In the genomic region with DNA sequence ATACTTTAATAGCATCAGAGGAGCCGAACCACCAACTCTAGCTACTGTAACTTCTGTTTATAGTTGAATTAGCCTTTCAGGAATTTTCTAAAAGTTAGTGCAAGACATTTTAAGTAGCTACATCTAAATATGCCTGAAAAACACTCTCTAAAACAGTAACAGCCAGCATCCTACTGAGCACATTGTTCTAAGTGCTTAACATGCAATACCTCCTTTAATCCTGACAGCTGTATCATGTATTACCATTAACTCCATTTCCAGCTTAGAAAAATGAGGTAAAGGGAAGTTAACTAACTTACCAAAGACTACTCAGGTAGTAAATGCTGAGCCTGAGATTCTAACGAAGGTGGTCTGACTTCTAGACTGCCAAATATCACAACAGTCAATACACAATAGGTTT, we compare ENCODE assay signal across 19 cellular contexts.
DNase-seq lines count a peak whose midpoint lies in the region; ATAC-seq and TF ChIP-seq lines count a peak whose summit lies in the region.
"Had no signal": no experiment of that assay in that cellular context is flagged by ENCODE, and none has a peak within 500 bp of the region (broad histone marks: within the 10 kb centered on the region; RNA-seq: fewer than 3 reads in every experiment).

No MANE protein-coding gene starts in this region.

- no peak for TF ChIP-seq CTCF in transverse colon (IDR thresholded peaks at IDR 0.05)

- H3K79me2 ChIP-seq in mesendoderm (ENCODE audit: control insufficient read depth, insufficient read depth, low read length) = no peaks in the 10 kb centered on the region

- no peak overlapping the region for H4K8ac ChIP-seq in mesendoderm (ENCODE audit: low read depth, low read length)

- no peak overlapping the region for H2BK120ac ChIP-seq in mesendoderm (ENCODE audit: low read depth, low read length)

- H3K56ac ChIP-seq in mesendoderm (ENCODE audit: low read length) = no peak overlapping the region

- no peak for TF ChIP-seq EP300 in transverse colon (IDR thresholded peaks at IDR 0.05; ENCODE audit: low read depth)

- peaks cover 41% of the 10 kb centered on the region for H3K36me3 ChIP-seq in HUES64 (ENCODE audit: insufficient read depth, low read length)
- no peaks in the 10 kb centered on the region for H3K36me3 ChIP-seq in mesendoderm (ENCODE audit: control insufficient read depth, insufficient read depth, low read length)
- H3K36me3 ChIP-seq in transverse colon = peaks cover 0 to 10% (median 1%) of the 10 kb centered on the region in 4 donors
- peaks cover 1% of the 10 kb centered on the region; the same call in 1 of the 2 replicates for H3K36me3 ChIP-seq in H7 (replicated peaks; ENCODE audit: control insufficient read depth, insufficient read depth, low read length)
- H3K36me3 ChIP-seq: neutrophil had no signal

- intact Hi-C loops in transverse colon (cut with DNase I; ENCODE audit: low total_unique reads) = no loop called here

- no peak for ATAC-seq in HG03039 (IDR thresholded peaks at IDR 0.05; ENCODE audit: unreplicated experiment)

- H3K9me3 ChIP-seq in HUES64 (ENCODE audit: insufficient read depth, low read depth, low read length) (no peaks in the 10 kb centered on the region), transverse colon (no peaks in the 10 kb centered on the region)
- H3K9me3 ChIP-seq: neutrophil, right atrium auricular region had no signal

- in situ Hi-C loops in transverse colon (cut with MboI; ENCODE audit: low pct_ligation_motif_present in 1 of 4, low pct_unique_long_range_greater_than_20kb in 1 of 4, low sequenced_read_pairs in 3 of 4) = no loop called here

- DNase-seq in mesendoderm (peak; percentile 53), transverse colon (no peak), DMS153 treated with DMSO at 0.1 percent for 48 hours (lab: John Stamatoyannopoulos, UW; ENCODE audit: unreplicated experiment) (no peak), OCI-M1 (lab: John Stamatoyannopoulos, UW) (no peak), H7 (no peak)
- DNase-seq: activated CD4-positive, alpha-beta T cell treated with anti-CD3 and anti-CD28 coated beads for 48 hours; activated CD8-positive, alpha-beta memory T cell treated with anti-CD3 and anti-CD28 coated beads, Interleukin-2, amount 50 U/mL, for 48 hours; activated gamma-delta T cell; amniotic stem cell; GOT3; kidney glomerular epithelial cell; midbrain; NCI-H1436 treated with DMSO at 0.1 percent for 48 hours; NCI-H774 had no signal

- H3K27me3 ChIP-seq in HUES64 (ENCODE audit: insufficient read depth, low read length) (no peaks in the 10 kb centered on the region), mesendoderm (ENCODE audit: insufficient read depth, low read length, poor library complexity) (no peaks in the 10 kb centered on the region), transverse colon (no peaks in the 10 kb centered on the region), H7 (ENCODE audit: control insufficient read depth, insufficient read depth, low read length) (no peaks in the 10 kb centered on the region)
- H3K27me3 ChIP-seq: neutrophil, right atrium auricular region had no signal

- H2AK5ac ChIP-seq in mesendoderm (ENCODE audit: low read length) = no peak overlapping the region

- no peak overlapping the region for H3K9ac ChIP-seq in HUES64 (ENCODE audit: low read depth, low read length)
- H3K9ac ChIP-seq in mesendoderm (ENCODE audit: low read length) = no peak overlapping the region

- H3K23ac ChIP-seq in mesendoderm (ENCODE audit: low read length) = no peak overlapping the region

- H3K27ac ChIP-seq in HUES64 (ENCODE audit: low read depth, low read length) = peak overlapping the region; percentile 29; the same call in 1 of the 2 replicates
- H3K27ac ChIP-seq in cingulate gyrus (ENCODE audit: low read depth, low read length) = peak overlapping the region; percentile 10
- no peak overlapping the region for H3K27ac ChIP-seq in mesendoderm (ENCODE audit: low read depth, low read length)
- H3K27ac ChIP-seq in transverse colon = peak overlapping the region; percentile 64 to 72 (median 68)
- H3K27ac ChIP-seq: neutrophil had no signal

- TF ChIP-seq POLR2A in transverse colon (IDR thresholded peaks at IDR 0.05) = no peak

- 77% methylated on average over 2 of the region's 2 CpGs for WGBS in HUES64
- WGBS in mesendoderm (ENCODE audit: extremely low coverage, insufficient coverage, low lambda C conversion rate) = no CpG with 5 or more reads among the region's 2 CpGs
- 50 to 54% methylated on average over 2 of the region's 2 CpGs for WGBS in transverse colon (ENCODE audit: low coverage in 1 of 2), 2 donors

- H3K79me1 ChIP-seq in mesendoderm (ENCODE audit: low read length) = peaks cover 2% of the 10 kb centered on the region

- no peak overlapping the region for H4K5ac ChIP-seq in mesendoderm (ENCODE audit: low read length)

- no peak overlapping the region for H3K4me2 ChIP-seq in mesendoderm (ENCODE audit: low read length)

- H3K4me3 ChIP-seq in HUES64 (ENCODE audit: low read length) = no peak overlapping the region
- H3K4me3 ChIP-seq in mesendoderm (ENCODE audit: low read length) = no peak overlapping the region
- H3K4me3 ChIP-seq in transverse colon = no peak overlapping the region
- no peak overlapping the region for H3K4me3 ChIP-seq in H7 (ENCODE audit: insufficient read depth, low read depth, low read length)
- H3K4me3 ChIP-seq: right atrium auricular region had no signal

- no peak overlapping the region for H2BK5ac ChIP-seq in mesendoderm (ENCODE audit: low read length)

- H3K4ac ChIP-seq in mesendoderm (ENCODE audit: low read depth, low read length) = no peak overlapping the region

- peaks cover 50% of the 10 kb centered on the region for H3K4me1 ChIP-seq in HUES64 (ENCODE audit: insufficient read depth, low read length)
- peaks cover 7% of the 10 kb centered on the region for H3K4me1 ChIP-seq in mesendoderm (ENCODE audit: control insufficient read depth, low read depth, low read length)
- H3K4me1 ChIP-seq in transverse colon = peaks cover 0 to 55% (median 22%) of the 10 kb centered on the region in 4 donors

- H2BK15ac ChIP-seq in mesendoderm (replicated peaks; ENCODE audit: low read depth) = no peak overlapping the region

- H3K18ac ChIP-seq in mesendoderm (ENCODE audit: low read length) = no peak overlapping the region
